1 cellular context compared by ENCODE assay signal in the genomic region with DNA sequence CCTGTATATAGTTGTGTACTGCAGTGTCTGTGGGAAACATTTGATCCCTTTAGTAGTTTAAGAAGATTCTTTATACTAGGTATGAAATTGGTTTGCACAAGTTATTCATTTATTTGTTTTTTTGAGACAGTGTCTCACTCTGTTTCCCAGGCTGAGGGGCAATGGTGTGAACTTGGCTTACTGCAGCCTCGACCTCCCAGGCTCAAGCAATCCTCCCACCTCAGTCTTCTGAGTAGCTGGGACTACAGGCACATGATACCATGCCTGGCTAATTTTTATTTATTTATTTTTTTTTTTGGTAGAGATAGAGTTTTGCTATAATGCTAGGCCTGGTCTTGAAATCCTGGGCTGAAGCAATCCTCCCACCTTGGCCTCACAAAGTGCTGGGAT.
TF ChIP-seq lines count a peak whose summit lies in the region.

No MANE protein-coding gene starts in this region.

TF ChIP-seq in IMR-90, 13 proteins besides CTCF, POLR2A, EP300 and RAD21:
- TF ChIP-seq BHLHE40 (IDR thresholded peaks at IDR 0.05; ENCODE audit: low read depth, low read length) (no peak), RCOR1 (IDR thresholded peaks at IDR 0.05; ENCODE audit: insufficient replicate concordance, low read length) (no peak), NFE2L2 (IDR thresholded peaks at IDR 0.05; ENCODE audit: low read depth, low read length) (no peak), CEBPB (IDR thresholded peaks at IDR 0.05; ENCODE audit: low read depth, low read length) (no peak)
